ENCODE assay signal across 15 cellular contexts in genomic region chr4:24888475-24888874, GRCh38. TPM values are rescaled to one million over a fixed set of nuclear protein-coding genes. Genes with fewer than 3 reads are reported as not detected.
"Had no signal": no experiment of that assay in that cellular context is flagged by ENCODE, and none has a peak within 500 bp of the region (broad histone marks: within the 10 kb centered on the region; RNA-seq: fewer than 3 reads in every experiment).

No MANE protein-coding gene starts in this region.

- DNase-seq: effector memory CD4-positive, alpha-beta T cell; foreskin keratinocyte; kidney; left cardiac atrium; left ventricle myocardium inferior; lower lobe of right lung; naive thymus-derived CD4-positive, alpha-beta T cell; nephron progenitor cell; spleen; stimulated activated CD4-positive, alpha-beta T cell treated with anti-CD3 and anti-CD28 coated beads, Interleukin-15, amount 100 ng/mL, for 24 hours; stimulated activated CD4-positive, alpha-beta T cell treated with anti-CD3 and anti-CD28 coated beads, Interleukin-1b, Interleukin-23, amount 100 ng/mL, for 48 hours; stimulated activated CD4-positive, alpha-beta T cell treated with anti-CD3 and anti-CD28 coated beads, Interleukin-4, amount 100 ng/mL, for 24 hours; upper lobe of right lung had no signal

- H3K36me3 ChIP-seq: lower lobe of right lung, spleen, vagina had no signal

- H3K4me1 ChIP-seq: foreskin keratinocyte, left ventricle myocardium inferior, lower lobe of right lung, spleen, upper lobe of right lung, vagina had no signal

- H3K9me3 ChIP-seq: left ventricle myocardium inferior, lower lobe of right lung, spleen, tibial nerve, upper lobe of right lung, vagina had no signal

- H3K27ac ChIP-seq: foreskin keratinocyte, left ventricle myocardium inferior, lower lobe of right lung, spleen, tibial nerve, upper lobe of right lung, vagina had no signal

- H3K4me3 ChIP-seq: left ventricle myocardium inferior, lower lobe of right lung, spleen, tibial nerve, upper lobe of right lung, vagina had no signal

- H3K27me3 ChIP-seq: foreskin keratinocyte, spleen, tibial nerve, upper lobe of right lung, vagina had no signal

RNA-seq across cellular contexts. Expression of gene CCDC149, which starts 24.4 kb away (rescaled TPM):
- polyA plus RNA-seq: naive thymus-derived CD4-positive, alpha-beta T cell had no signal
